Comparison of ENCODE assay signal across 1 cellular context in the genomic region with DNA sequence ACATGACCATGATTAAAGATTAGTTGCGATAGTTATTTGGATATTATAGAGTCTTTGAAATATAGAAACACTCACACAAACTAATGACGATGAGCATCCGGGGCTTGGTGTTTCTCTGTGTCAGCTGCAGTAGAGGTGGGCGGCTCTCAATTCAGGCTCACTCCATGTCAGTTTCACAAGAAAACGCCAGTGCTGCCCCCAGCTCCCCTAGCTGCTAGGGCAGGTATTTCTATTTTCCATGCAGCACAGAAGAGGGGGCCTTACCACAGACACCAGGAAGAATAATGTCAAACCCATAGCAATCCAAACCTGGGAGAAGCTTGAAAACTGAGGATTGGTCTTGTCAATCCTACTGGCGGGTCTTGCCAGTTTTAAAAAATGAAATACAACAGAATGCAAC.
TF ChIP-seq lines count a peak whose summit lies in the region.

No MANE protein-coding gene starts in this region.

TF ChIP-seq in H1, 55 proteins besides CTCF, POLR2A, EP300 and RAD21:
- TF ChIP-seq TEAD4 (IDR thresholded peaks at IDR 0.05; ENCODE audit: low read depth, low read length) (0 out of 2 replicates have a peak, but pooled peaks have one; percentile 24), CEBPB (IDR thresholded peaks at IDR 0.05; ENCODE audit: low read depth, low read length) (no peak)
